Comparison of ENCODE assay signal across 8 cellular contexts in genomic region chrX:118420462-118420861, GRCh38.
A peak's percentile ranks its signal among the peaks of the same experiment; 100 is the strongest.
DNase-seq lines count a peak whose midpoint lies in the region; ATAC-seq lines count a peak whose summit lies in the region.

No MANE protein-coding gene starts in this region.

- H3K27me3 Mint-ChIP-seq in activated T-cell treated with anti-CD3 and anti-CD28 coated beads, Interleukin-2, amount 50 U/mL, for 72 hours (ENCODE audit: low read depth), result no peaks in the 10 kb centered on the region

- peaks cover 3 to 9% of the 10 kb centered on the region in 2 donors for H3K36me3 Mint-ChIP-seq in activated T-cell treated with anti-CD3 and anti-CD28 coated beads, Interleukin-2, amount 50 U/mL, for 72 hours (ENCODE audit: insufficient read depth in 2 of 2)

- H3K4me1 Mint-ChIP-seq in activated T-cell treated with anti-CD3 and anti-CD28 coated beads, Interleukin-2, amount 50 U/mL, for 72 hours (ENCODE audit: low read depth), result peaks cover 13% of the 10 kb centered on the region

- no peaks in the 10 kb centered on the region for H3K9me3 Mint-ChIP-seq in activated T-cell treated with anti-CD3 and anti-CD28 coated beads, Interleukin-2, amount 50 U/mL, for 72 hours

- ATAC-seq in GM21529 (IDR thresholded peaks at IDR 0.05; ENCODE audit: unreplicated experiment), result peak; percentile 64
- ATAC-seq in activated T-cell treated with anti-CD3 and anti-CD28 coated beads, Interleukin-2, amount 50 U/mL, for 72 hours (replicated peaks in 1 of 2), result no peak

- no peaks in the 10 kb centered on the region for H3K36me3 ChIP-seq in MG63

- DNase-seq in Daoy (ENCODE audit: low read depth) (peak; percentile 4), OCI-M1 (lab: John Stamatoyannopoulos, UW) (peak; percentile 85), inferior parietal cortex (ENCODE audit: extremely low spot score) (peak; percentile 4), amniotic stem cell (lab: John Stamatoyannopoulos, UW) (no peak), NCI-H2081 (lab: John Stamatoyannopoulos, UW) (no peak), MG63 (no peak)
- no peak for DNase-seq in activated T-cell treated with anti-CD3 and anti-CD28 coated beads, Interleukin-2, amount 50 U/mL, for 72 hours

- H3K27me3 ChIP-seq in MG63, result no peaks in the 10 kb centered on the region

- no peak overlapping the region for H3K27ac Mint-ChIP-seq in activated T-cell treated with anti-CD3 and anti-CD28 coated beads, Interleukin-2, amount 50 U/mL, for 72 hours

- H3K9me3 ChIP-seq in MG63, result no peaks in the 10 kb centered on the region

- no peak overlapping the region for H3K4me3 Mint-ChIP-seq in activated T-cell treated with anti-CD3 and anti-CD28 coated beads, Interleukin-2, amount 50 U/mL, for 72 hours

- H3K4me3 ChIP-seq in MG63, result no peak overlapping the region

Comparison
In these comparisons a context has a peak if more than half of its experiments do, and no peak if none do; other contexts are left out.
1. DNase-seq: peak in Daoy (single experiment), OCI-M1 (single experiment) and inferior parietal cortex (single experiment); none in amniotic stem cell (single experiment), NCI-H2081 (0 of 2), activated T-cell treated with anti-CD3 and anti-CD28 coated beads, Interleukin-2, amount 50 U/mL, for 72 hours (0 of 2) and MG63 (single experiment).